In the genomic region with DNA sequence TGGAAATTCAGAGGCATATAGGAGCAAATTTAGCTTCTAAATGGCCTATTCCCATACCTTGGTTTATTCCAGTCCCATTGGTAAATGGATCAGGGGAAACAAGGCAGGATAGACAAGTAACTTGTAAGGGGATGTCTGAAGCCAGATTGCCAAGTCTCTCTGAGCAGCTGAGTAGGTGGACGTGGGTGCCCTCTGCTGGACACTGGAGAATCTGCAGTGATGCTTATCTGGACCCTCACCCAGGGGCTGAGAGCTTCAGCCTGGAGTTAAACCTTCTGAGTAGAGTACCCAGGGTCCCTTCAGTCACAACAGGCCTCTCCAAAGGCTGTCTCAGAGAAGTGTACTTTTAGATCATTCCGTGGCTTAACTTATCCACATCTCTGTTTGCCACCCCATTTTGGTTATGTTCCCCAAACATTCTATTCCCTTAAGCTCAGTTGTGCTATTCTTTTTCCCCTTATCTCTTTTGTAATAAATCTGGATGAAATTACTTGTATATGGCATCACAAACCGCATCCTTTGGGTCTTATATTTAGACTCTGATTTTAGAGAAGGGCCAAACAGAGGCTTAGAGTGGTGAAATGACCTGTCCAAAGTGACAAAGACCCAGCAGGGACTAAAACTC, we compare ENCODE assay signal across 9 cellular contexts.
DNase-seq lines count a peak whose midpoint lies in the region; ATAC-seq, FAIRE-seq and TF ChIP-seq lines count a peak whose summit lies in the region.
"Had no signal": no experiment of that assay in that cellular context is flagged by ENCODE, and none has a peak within 500 bp of the region (broad histone marks: within the 10 kb centered on the region; RNA-seq: fewer than 3 reads in every experiment).

No MANE protein-coding gene starts in this region.

- peaks cover 8% of the 10 kb centered on the region for H3K27me3 Mint-ChIP-seq in Caco-2 (ENCODE audit: insufficient read depth, unreplicated experiment)
- H3K27me3 Mint-ChIP-seq: activated naive CD4-positive, alpha-beta T cell treated with anti-CD3 and anti-CD28 coated beads, Interleukin-2, amount 50 U/mL, for 24 hours had no signal

- no peaks in the 10 kb centered on the region for H3K9me3 Mint-ChIP-seq in Caco-2 (ENCODE audit: unreplicated experiment)
- H3K9me3 Mint-ChIP-seq: activated naive CD4-positive, alpha-beta T cell treated with anti-CD3 and anti-CD28 coated beads, Interleukin-2, amount 50 U/mL, for 24 hours had no signal

- no peak overlapping the region for H3K23ac ChIP-seq in trophoblast cell (ENCODE audit: low read length)

- H3K4me1 ChIP-seq in Caco-2 = no peaks in the 10 kb centered on the region
- no peaks in the 10 kb centered on the region for H3K4me1 ChIP-seq in RWPE2 (ENCODE audit: insufficient read depth, poor library complexity, severe bottlenecking)
- H3K4me1 ChIP-seq in trophoblast cell (ENCODE audit: control insufficient read depth in 1 of 2, insufficient read depth in 2 of 2, low read length in 2 of 2) = no peaks in the 10 kb centered on the region

- TF ChIP-seq CTCF in Caco-2 (IDR thresholded peaks at IDR 0.05; ENCODE audit: insufficient read depth in 1 of 2, low read depth in 1 of 2, low read length in 1 of 2, severe bottlenecking in 1 of 2, unreplicated experiment in 1 of 2) (peak; percentile 78 to 93), RWPE2 (IDR thresholded peaks at IDR 0.05; ENCODE audit: poor library complexity, severe bottlenecking) (peak; percentile 97)

- H3K79me2 ChIP-seq in trophoblast cell (ENCODE audit: control insufficient read depth, insufficient read depth, low read length, poor library complexity) = no peaks in the 10 kb centered on the region

- no peak overlapping the region for H3K4me3 Mint-ChIP-seq in Caco-2 (ENCODE audit: unreplicated experiment)
- H3K4me3 Mint-ChIP-seq: activated naive CD4-positive, alpha-beta T cell treated with anti-CD3 and anti-CD28 coated beads, Interleukin-2, amount 50 U/mL, for 24 hours had no signal

- H3K4me3 ChIP-seq in Caco-2 (ENCODE audit: low read depth, low read length) = no peak overlapping the region
- H3K4me3 ChIP-seq in RWPE2 (ENCODE audit: severe bottlenecking) = no peak overlapping the region
- no peak overlapping the region for H3K4me3 ChIP-seq in trophoblast cell (ENCODE audit: low read depth, low read length)

- no peak overlapping the region for H3K18ac ChIP-seq in trophoblast cell (ENCODE audit: low read length)

- no peak overlapping the region for H3K9ac ChIP-seq in trophoblast cell (ENCODE audit: low read length)

- H4K12ac ChIP-seq in trophoblast cell (ENCODE audit: low read depth, low read length) = no peak overlapping the region

- no peak overlapping the region for H3K27ac ChIP-seq in RWPE2 (ENCODE audit: poor library complexity, severe bottlenecking)
- no peak overlapping the region for H3K27ac ChIP-seq in trophoblast cell (ENCODE audit: low read depth, low read length)

- no peak overlapping the region for H2AFZ ChIP-seq in trophoblast cell (ENCODE audit: insufficient read depth, low read length, poor library complexity)

- H3K36me3 ChIP-seq in Caco-2 (ENCODE audit: control insufficient read depth, insufficient read depth, low read length) (no peaks in the 10 kb centered on the region), RWPE2 (ENCODE audit: low read depth) (no peaks in the 10 kb centered on the region), trophoblast cell (ENCODE audit: control insufficient read depth in 1 of 2, insufficient read depth in 2 of 2, low read length in 2 of 2) (no peaks in the 10 kb centered on the region)

- no peak overlapping the region for H3K4me2 ChIP-seq in trophoblast cell (ENCODE audit: low read length)

- no peaks in the 10 kb centered on the region; the same call in 1 of the 2 replicates for H3K27me3 ChIP-seq in Caco-2 (replicated peaks; ENCODE audit: control insufficient read depth, insufficient read depth, low read length)
- H3K27me3 ChIP-seq in RWPE2 (ENCODE audit: insufficient read depth, poor library complexity, severe bottlenecking) = peaks cover 4% of the 10 kb centered on the region
- H3K27me3 ChIP-seq in trophoblast cell (ENCODE audit: insufficient read depth, low read length) = no peaks in the 10 kb centered on the region

- no TSS peak for BruUV-seq in Caco-2 (replicated peaks; lab: Mats Ljungman, UMichigan)

- FAIRE-seq in frontal cortex (lab: Jason Lieb, UNC) = no peak
- peak; percentile 53 for FAIRE-seq in urothelium cell line (lab: Jason Lieb, UNC)

- no peak overlapping the region for H3K4ac ChIP-seq in trophoblast cell (ENCODE audit: low read depth, low read length)

- no peak overlapping the region for H4K91ac ChIP-seq in trophoblast cell (ENCODE audit: low read depth, low read length)

- ATAC-seq in GM19468 (IDR thresholded peaks at IDR 0.05; ENCODE audit: extremely low read depth, unreplicated experiment) = peak; percentile 63
- ATAC-seq in RWPE2 (ENCODE audit: low read depth) = peak; percentile 80

- H2BK120ac ChIP-seq in trophoblast cell (ENCODE audit: insufficient read depth, low read length, poor library complexity) = no peak overlapping the region

- H2AK5ac ChIP-seq in trophoblast cell (ENCODE audit: low read length) = no peak overlapping the region

- no peak overlapping the region for H3K27ac Mint-ChIP-seq in Caco-2 (ENCODE audit: unreplicated experiment)
- H3K27ac Mint-ChIP-seq: activated naive CD4-positive, alpha-beta T cell treated with anti-CD3 and anti-CD28 coated beads, Interleukin-2, amount 50 U/mL, for 24 hours had no signal

- no peak overlapping the region for H3K14ac ChIP-seq in trophoblast cell (ENCODE audit: low read length)

- intact Hi-C loops in Caco-2 (cut with micrococcal nuclease; ENCODE audit: unreplicated experiment) = loop anchor here (5.0 to 10.0 kb wide), 4 partner anchors 129 to 362 kb away; no protein-coding TSS in a partner anchor

- DNase-seq in Caco-2 (peak; percentile 61 to 75), HT1080 (ENCODE audit: low read depth) (peak; percentile 37), RWPE2 (ENCODE audit: low spot score) (no peak), frontal cortex (ENCODE audit: low spot score in 2 of 2) (peak; percentile 3 to 28), trophoblast cell (peak; percentile 60 to 80), urothelium cell line (ENCODE audit: low spot score) (peak; percentile 74)
- peak; percentile 34 for DNase-seq in activated T-helper 9 cell treated with anti-CD3 and anti-CD28 coated beads, Interleukin-2, amount 50 U/mL, for 16 hours (ENCODE audit: low read depth)

- H2BK5ac ChIP-seq in trophoblast cell (ENCODE audit: low read depth, low read length, poor library complexity) = no peak overlapping the region

- WGBS in trophoblast cell (ENCODE audit: extremely low coverage, insufficient coverage, insufficient read length) = no CpG with 5 or more reads among the region's 3 CpGs

- no peak overlapping the region for H2BK12ac ChIP-seq in trophoblast cell (ENCODE audit: low read length)

- no peak overlapping the region for H4K8ac ChIP-seq in trophoblast cell (ENCODE audit: low read depth, low read length)

- CTCF ChIA-PET in Caco-2 (lab: Charles Lee) = interaction anchor here (0.5 to 1.4 kb wide), 9 partner anchors 13 to 372 kb away, joined by 3 to 32 read pairs (median 3); no protein-coding TSS in a partner anchor

- H3K9me3 ChIP-seq in Caco-2 = no peaks in the 10 kb centered on the region
- no peaks in the 10 kb centered on the region for H3K9me3 ChIP-seq in RWPE2 (ENCODE audit: severe bottlenecking)
- no peaks in the 10 kb centered on the region for H3K9me3 ChIP-seq in trophoblast cell (ENCODE audit: insufficient read depth, low read depth, low read length)

- H3K36me3 Mint-ChIP-seq in Caco-2 (ENCODE audit: insufficient read depth, unreplicated experiment) = no peaks in the 10 kb centered on the region
- H3K36me3 Mint-ChIP-seq: activated naive CD4-positive, alpha-beta T cell treated with anti-CD3 and anti-CD28 coated beads, Interleukin-2, amount 50 U/mL, for 24 hours had no signal

- H3K79me1 ChIP-seq in trophoblast cell (ENCODE audit: low read length) = no peaks in the 10 kb centered on the region

- H3K4me1 Mint-ChIP-seq in Caco-2 (ENCODE audit: low read depth, unreplicated experiment) = no peaks in the 10 kb centered on the region
- H3K4me1 Mint-ChIP-seq: activated naive CD4-positive, alpha-beta T cell treated with anti-CD3 and anti-CD28 coated beads, Interleukin-2, amount 50 U/mL, for 24 hours had no signal

- POLR2A ChIA-PET in Caco-2 (lab: Charles Lee) = no interaction called here
